ENCODE assay signal across 30 cellular contexts in genomic region chr1:36664564-36665287, GRCh38.
DNase-seq lines count a peak whose midpoint lies in the region; ATAC-seq and TF ChIP-seq lines count a peak whose summit lies in the region.
"Had no signal": no experiment of that assay in that cellular context is flagged by ENCODE, and none has a peak within 500 bp of the region (broad histone marks: within the 10 kb centered on the region; RNA-seq: fewer than 3 reads in every experiment).

No MANE protein-coding gene starts in this region.

- no peaks in the 10 kb centered on the region for H3F3A ChIP-seq in smooth muscle cell (ENCODE audit: low read depth)

- WGBS in body of pancreas, 2 donors: 51 to 53% methylated on average over 8 to 11 of the region's 11 CpGs
- WGBS in smooth muscle cell (ENCODE audit: low lambda C conversion rate): 82% methylated on average over 11 of the region's 11 CpGs

- H3K27ac ChIP-seq in body of pancreas: no peak overlapping the region
- no peak overlapping the region for H3K27ac ChIP-seq in smooth muscle cell (ENCODE audit: low read depth)
- H3K27ac ChIP-seq: 22Rv1, cardiac muscle cell, esophagus muscularis mucosa, heart right ventricle, right lobe of liver had no signal

- no peak overlapping the region for H2AFZ ChIP-seq in smooth muscle cell (ENCODE audit: low read depth)

- no peaks in the 10 kb centered on the region for H4K20me1 ChIP-seq in smooth muscle cell (ENCODE audit: low read depth)

- no peak overlapping the region for H3K4me3 ChIP-seq in body of pancreas
- no peak overlapping the region for H3K4me3 ChIP-seq in smooth muscle cell
- H3K4me3 ChIP-seq: cardiac muscle cell, esophagus muscularis mucosa, heart right ventricle, right lobe of liver had no signal

- H3K9me3 ChIP-seq in body of pancreas: no peaks in the 10 kb centered on the region
- H3K9me3 ChIP-seq in smooth muscle cell (replicated peaks; ENCODE audit: low read depth): no peaks in the 10 kb centered on the region
- H3K9me3 ChIP-seq: esophagus muscularis mucosa, heart right ventricle, right lobe of liver had no signal

- no peak overlapping the region for H3K4me2 ChIP-seq in smooth muscle cell

- no peaks in the 10 kb centered on the region for H3K4me1 ChIP-seq in body of pancreas
- peaks cover 16% of the 10 kb centered on the region for H3K4me1 ChIP-seq in smooth muscle cell (ENCODE audit: low read depth)
- H3K4me1 ChIP-seq: esophagus muscularis mucosa, heart right ventricle, right lobe of liver had no signal

- H3K36me3 ChIP-seq in body of pancreas (replicated peaks in 1 of 2; ENCODE audit: insufficient read depth in 1 of 2, low read depth in 2 of 2) (no peaks in the 10 kb centered on the region), smooth muscle cell (ENCODE audit: low read depth) (no peaks in the 10 kb centered on the region)
- H3K36me3 ChIP-seq: cardiac muscle cell, esophagus muscularis mucosa, heart right ventricle, right lobe of liver had no signal

- H3K9ac ChIP-seq in smooth muscle cell (ENCODE audit: low read depth): no peak overlapping the region

- H3K79me2 ChIP-seq in smooth muscle cell (ENCODE audit: low read depth): no peaks in the 10 kb centered on the region

- intact Hi-C loops in body of pancreas (cut with DNase I) (no loop called here), posterior vena cava (cut with DNase I) (no loop called here)

- DNase-seq in NCI-H1417 (lab: John Stamatoyannopoulos, UW): peak in 2 of 3 experiments; percentile 38 to 66
- DNase-seq in NCI-H1417 treated with DMSO at 0.1 percent for 48 hours (lab: John Stamatoyannopoulos, UW): no peak
- peak; percentile 47 for DNase-seq in NCI-H1694 treated with DMSO at 0.1 percent for 48 hours (lab: John Stamatoyannopoulos, UW)
- DNase-seq in body of pancreas: peak in 3 of 4 donors; percentile 10 to 23 (median 19)
- peak; percentile 41 for DNase-seq in posterior vena cava (ENCODE audit: low spot score)
- DNase-seq in stimulated activated naive CD4-positive, alpha-beta T cell treated with Interleukin-2 at 50 U/mL for 16 hours (lab: John Stamatoyannopoulos, UW): no peak
- DNase-seq in smooth muscle cell (lab: John Stamatoyannopoulos, UW; ENCODE audit: unreplicated experiment): no peak
- DNase-seq: activated CD8-positive, alpha-beta T cell treated with anti-CD3 and anti-CD28 coated beads, Interleukin-2, amount 10 ng/mL, durations not matched to agents 7 days and 5 days; activated effector memory CD4-positive, alpha-beta T cell treated with anti-CD3 and anti-CD28 coated beads, Interleukin-2, amount 50 U/mL, for 16 hours; activated naive CD8-positive, alpha-beta T cell treated with anti-CD3 and anti-CD28 coated beads for 36 hours; CD4-positive, CD25-positive, alpha-beta regulatory T cell; cortex of kidney; EL; endodermal cell; foreskin melanocyte; H7; heart right ventricle; left cardiac atrium; mammary epithelial cell; NCI-H1105 treated with DMSO at 0.1 percent for 48 hours; NCI-H774; right lobe of liver; stimulated activated CD4-positive, alpha-beta T cell treated with anti-CD3 and anti-CD28 coated beads, Interleukin-12 subunit alpha, Interleukin-12 subunit beta, amount 100 ng/mL, for 4 hours; stimulated activated CD4-positive, alpha-beta T cell treated with anti-CD3 and anti-CD28 coated beads, Interleukin-4, amount 100 ng/mL, for 24 hours; T-helper 17 cell had no signal

- TF ChIP-seq CTCF in body of pancreas (IDR thresholded peaks at IDR 0.05): no peak
- TF ChIP-seq CTCF in smooth muscle cell (IDR thresholded peaks at IDR 0.05; ENCODE audit: borderline replicate concordance, insufficient read depth, poor library complexity, severe bottlenecking): no peak

- H3K27me3 ChIP-seq in body of pancreas (no peaks in the 10 kb centered on the region), smooth muscle cell (ENCODE audit: low read depth) (peaks cover 23% of the 10 kb centered on the region)
- H3K27me3 ChIP-seq: cardiac muscle cell, right lobe of liver had no signal

- ATAC-seq in body of pancreas (no peak), HG03520 (IDR thresholded peaks at IDR 0.05; ENCODE audit: unreplicated experiment) (no peak)
- ATAC-seq: activated CD8-positive, alpha-beta T cell treated with anti-CD3 and anti-CD28 coated beads, Interleukin-2, amount 10 ng/mL, durations not matched to agents 7 days and 5 days; heart right ventricle; left cardiac atrium; SK-N-SH treated with all-trans-retinoic acid at 6 μM for 48 hours; T-helper 17 cell had no signal

- TF ChIP-seq POLR2A in body of pancreas (IDR thresholded peaks at IDR 0.05): no peak

Comparison
In these comparisons a context has a peak if more than half of its experiments do, and no peak if none do; other contexts are left out.
1. DNase-seq: peak in NCI-H1417 (2 of 3), NCI-H1694 treated with DMSO at 0.1 percent for 48 hours (single experiment), body of pancreas (3 of 4) and posterior vena cava (single experiment); none in NCI-H1417 treated with DMSO at 0.1 percent for 48 hours (single experiment), stimulated activated naive CD4-positive, alpha-beta T cell treated with Interleukin-2 at 50 U/mL for 16 hours (single experiment) and smooth muscle cell (single experiment).